In the genomic region with DNA sequence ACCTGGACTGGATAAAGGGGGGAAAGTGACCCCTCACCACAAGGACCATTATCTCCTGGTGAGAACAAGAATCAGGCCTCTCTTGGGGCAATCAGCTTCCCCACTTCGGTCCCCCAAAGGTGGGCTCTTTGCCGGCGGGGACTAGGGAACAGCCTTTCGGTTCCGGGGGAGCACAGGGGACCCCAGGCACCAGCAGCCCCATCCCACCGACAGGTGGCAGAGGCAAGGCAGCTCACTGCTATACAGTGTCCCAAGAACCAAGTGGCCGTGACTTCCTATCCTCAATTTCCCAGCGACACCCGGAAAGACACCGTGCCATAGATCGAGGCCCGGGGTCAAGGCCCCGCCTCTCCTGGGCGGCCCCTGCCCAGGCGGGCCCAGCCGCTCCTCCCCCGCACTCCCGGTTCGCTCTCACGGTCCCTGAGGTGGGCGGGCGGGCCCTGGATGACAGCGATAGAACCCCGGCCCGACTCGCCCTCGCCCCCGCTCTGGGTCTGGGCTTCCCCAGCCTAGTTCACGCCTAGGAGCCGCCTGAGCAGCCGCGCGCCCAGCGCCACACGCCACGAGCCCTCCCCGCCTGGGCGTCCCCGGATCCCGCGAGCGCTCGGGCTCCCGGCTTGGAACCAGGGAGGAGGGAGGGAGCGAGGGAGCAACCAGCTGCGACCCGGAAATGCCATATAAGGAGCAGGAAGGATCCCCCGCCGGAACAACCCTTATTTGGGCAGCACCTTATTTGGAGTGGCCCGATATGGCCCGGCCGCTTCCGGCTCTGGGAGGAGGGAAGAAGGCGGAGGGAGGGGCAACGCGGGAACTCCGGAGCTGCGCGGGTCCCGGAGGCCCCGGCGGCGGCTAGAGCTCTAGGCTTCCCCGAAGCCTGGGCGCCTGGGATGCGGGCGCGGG, we compare ENCODE assay signal across 8 cellular contexts. TPM values are rescaled to one million over a fixed set of nuclear protein-coding genes. Genes with fewer than 3 reads are reported as not detected.
DNase-seq lines count a peak whose midpoint lies in the region; ATAC-seq lines count a peak whose summit lies in the region.

No MANE protein-coding gene starts in this region.

- peak; percentile 60 for ATAC-seq in GM21360 (IDR thresholded peaks at IDR 0.05; ENCODE audit: unreplicated experiment)

- DNase-seq in COLO829 (ENCODE audit: low spot score): peak; percentile 91
- DNase-seq in HT-29 (ENCODE audit: low spot score): peak; percentile 97
- DNase-seq in NK-92 (lab: John Stamatoyannopoulos, UW; ENCODE audit: unreplicated experiment): peak; percentile 71
- peak; percentile 99 for DNase-seq in activated CD8-positive, alpha-beta memory T cell treated with anti-CD3 and anti-CD28 coated beads for 24 hours
- DNase-seq in effector CD4-positive, alpha-beta T cell: peak; percentile 96
- DNase-seq in lung microvascular endothelial cell (ENCODE audit: low read depth in 2 of 2): peak; percentile 98
- peak; percentile 91 to 94 (median 94) for DNase-seq in stimulated activated CD4-positive, alpha-beta T cell treated with anti-CD3 and anti-CD28 coated beads, TNF-alpha, amount 100 ng/mL, for 4 hours (ENCODE audit: low read depth in 3 of 3)

RNA-seq across cellular contexts. Expression of a gene that starts 0.6 kb away (rescaled TPM):
- 20.1 and 27.8 TPM in 2 replicates for total RNA-seq in HT-29 (2014; rRNA removed; shearing (Covaris generic))
- total RNA-seq in lung microvascular endothelial cell: 0.44 and 4.8 TPM in 2 replicates

RNA-seq across cellular contexts. Expression of a gene that starts 25.8 kb away (rescaled TPM):
- 0.03 and 0.05 TPM in 2 replicates for total RNA-seq in HT-29 (2014; rRNA removed; shearing (Covaris generic))
- total RNA-seq in lung microvascular endothelial cell: 0.40 and 1.1 TPM in 2 replicates

Comparison
In these comparisons a context has a peak if more than half of its experiments do, and no peak if none do; other contexts are left out.
1. Peak in every context shown above with its lines: DNase-seq and ATAC-seq.